ENCODE assay signal across 8 cellular contexts in the genomic region with DNA sequence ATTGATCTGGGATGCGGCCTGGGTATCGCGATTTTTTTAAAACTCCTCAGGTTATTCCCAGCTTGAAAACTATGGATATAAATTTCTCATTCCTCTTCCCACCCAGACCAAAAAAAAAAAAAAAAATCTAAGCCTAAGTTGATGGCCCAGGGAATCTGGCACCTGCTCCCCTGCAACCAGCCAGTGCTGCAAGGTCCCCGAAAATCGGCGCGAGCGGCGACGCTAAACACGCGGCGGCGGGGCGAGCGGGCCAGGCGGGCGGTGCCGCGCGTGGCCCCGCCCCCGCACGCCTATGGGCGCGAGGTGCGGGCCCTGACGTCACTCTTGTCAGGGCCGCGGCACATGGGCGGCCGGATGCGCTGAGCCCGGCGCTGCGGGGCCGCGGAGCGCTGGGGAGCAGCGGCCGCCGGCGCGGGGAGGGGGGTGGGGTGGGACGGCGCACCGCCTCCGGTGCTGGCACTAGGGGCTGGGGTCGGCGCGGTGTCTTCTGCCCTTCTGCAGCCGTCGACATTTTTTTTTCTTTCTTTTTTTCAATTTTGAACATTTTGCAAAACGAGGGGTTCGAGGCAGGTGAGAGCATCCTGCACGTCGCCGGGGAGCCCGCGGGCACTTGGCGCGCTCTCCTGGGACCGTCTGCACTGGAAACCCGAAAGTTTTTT.
A peak's percentile ranks its signal among the peaks of the same experiment; 100 is the strongest.
DNase-seq lines count a peak whose midpoint lies in the region; ATAC-seq and TF ChIP-seq lines count a peak whose summit lies in the region.

A gene with protein sequence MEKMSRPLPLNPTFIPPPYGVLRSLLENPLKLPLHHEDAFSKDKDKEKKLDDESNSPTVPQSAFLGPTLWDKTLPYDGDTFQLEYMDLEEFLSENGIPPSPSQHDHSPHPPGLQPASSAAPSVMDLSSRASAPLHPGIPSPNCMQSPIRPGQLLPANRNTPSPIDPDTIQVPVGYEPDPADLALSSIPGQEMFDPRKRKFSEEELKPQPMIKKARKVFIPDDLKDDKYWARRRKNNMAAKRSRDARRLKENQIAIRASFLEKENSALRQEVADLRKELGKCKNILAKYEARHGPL (plus strand): TSS at position 321 of the 659 bp plus-strand sequence. CDS start 525 bp downstream, outside the sequence.

- ATAC-seq in GM19025 (IDR thresholded peaks at IDR 0.05; ENCODE audit: low read depth, unreplicated experiment): peak; percentile 94
- ATAC-seq in HG03280 (IDR thresholded peaks at IDR 0.05; ENCODE audit: unreplicated experiment): peak; percentile 90

- TF ChIP-seq CTCF in epithelial cell of esophagus (IDR thresholded peaks at IDR 0.05; ENCODE audit: insufficient read depth, low read depth, low read length, missing control alignments): no peak

- DNase-seq in ACHN (peak; percentile 84), NCI-H510A (lab: John Stamatoyannopoulos, UW) (peak; percentile 84), activated T-cell treated with anti-CD3 and anti-CD28 coated beads for 24 hours (ENCODE audit: low read depth) (peak; percentile 63), epithelial cell of esophagus (ENCODE audit: low read depth) (peak; percentile 82), midbrain (lab: John Stamatoyannopoulos, UW) (peak; percentile 88)
- DNase-seq in stimulated activated CD8-positive, alpha-beta memory T cell treated with anti-CD3 and anti-CD28 coated beads, Interleukin-15, amount 100 ng/mL, for 24 hours (ENCODE audit: low read depth): peak; percentile 37

- in situ Hi-C loops in ACHN (cut with HindIII; ENCODE audit: low pct_ligation_motif_present, low pct_unique_long_range_greater_than_20kb, low sequenced_read_pairs): no loop called here

- H3K4me3 ChIP-seq in epithelial cell of esophagus (ENCODE audit: low read length): peak within 1 kb of the TSS; percentile 35

Comparison
In these comparisons a context has a peak if more than half of its experiments do, and no peak if none do; other contexts are left out.
1. Peak in every context shown above with its lines: DNase-seq, ATAC-seq and H3K4me3 ChIP-seq.
2. DNase-seq: peak in every context shown above with its lines; median percentile 88 in midbrain; 84 in ACHN; 84 in NCI-H510A; 82 in epithelial cell of esophagus; 63 in activated T-cell treated with anti-CD3 and anti-CD28 coated beads for 24 hours; 37 in stimulated activated CD8-positive, alpha-beta memory T cell treated with anti-CD3 and anti-CD28 coated beads, Interleukin-15, amount 100 ng/mL, for 24 hours.